2 cellular contexts compared by ENCODE assay signal in the genomic region with DNA sequence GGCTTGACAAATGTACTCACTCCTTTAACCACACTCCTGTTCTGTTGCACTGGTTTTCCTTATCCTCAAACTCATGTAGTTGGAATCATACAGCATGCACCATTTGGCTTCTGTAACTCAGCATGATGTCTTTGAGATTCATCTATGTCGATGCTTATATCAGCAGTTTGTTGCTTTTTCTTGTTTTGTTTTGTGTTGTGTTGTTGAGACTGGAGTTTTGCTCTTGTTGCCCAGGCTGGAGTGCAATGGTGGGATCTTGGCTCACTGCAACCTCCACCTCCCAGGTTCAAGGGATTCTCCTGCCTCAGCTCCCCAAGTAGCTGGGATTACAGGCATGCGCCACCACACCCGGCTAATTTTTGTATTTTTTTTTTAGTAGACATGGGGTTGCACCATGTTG.
TF ChIP-seq lines count a peak whose summit lies in the region.

No MANE protein-coding gene starts in this region.

TF ChIP-seq in GM12891, 5 proteins besides CTCF, POLR2A, EP300 and RAD21:
- peak; percentile 47; the same call in 1 of the 2 replicates for TF ChIP-seq POLR2AphosphoS5 (IDR thresholded peaks at IDR 0.05; ENCODE audit: low read depth, low read length)

TF ChIP-seq in K562, 482 proteins besides CTCF, POLR2A, EP300 and RAD21:
- TF ChIP-seq ZNF316 (IDR thresholded peaks at IDR 0.05) (peak; percentile 32; the same call in 1 of the 2 replicates), POLR2B (IDR thresholded peaks at IDR 0.05; ENCODE audit: low read depth, partially characterized antibody) (peak; percentile 61), SUPT5H (IDR thresholded peaks at IDR 0.05) (peak; percentile 55)
